In the genomic region with DNA sequence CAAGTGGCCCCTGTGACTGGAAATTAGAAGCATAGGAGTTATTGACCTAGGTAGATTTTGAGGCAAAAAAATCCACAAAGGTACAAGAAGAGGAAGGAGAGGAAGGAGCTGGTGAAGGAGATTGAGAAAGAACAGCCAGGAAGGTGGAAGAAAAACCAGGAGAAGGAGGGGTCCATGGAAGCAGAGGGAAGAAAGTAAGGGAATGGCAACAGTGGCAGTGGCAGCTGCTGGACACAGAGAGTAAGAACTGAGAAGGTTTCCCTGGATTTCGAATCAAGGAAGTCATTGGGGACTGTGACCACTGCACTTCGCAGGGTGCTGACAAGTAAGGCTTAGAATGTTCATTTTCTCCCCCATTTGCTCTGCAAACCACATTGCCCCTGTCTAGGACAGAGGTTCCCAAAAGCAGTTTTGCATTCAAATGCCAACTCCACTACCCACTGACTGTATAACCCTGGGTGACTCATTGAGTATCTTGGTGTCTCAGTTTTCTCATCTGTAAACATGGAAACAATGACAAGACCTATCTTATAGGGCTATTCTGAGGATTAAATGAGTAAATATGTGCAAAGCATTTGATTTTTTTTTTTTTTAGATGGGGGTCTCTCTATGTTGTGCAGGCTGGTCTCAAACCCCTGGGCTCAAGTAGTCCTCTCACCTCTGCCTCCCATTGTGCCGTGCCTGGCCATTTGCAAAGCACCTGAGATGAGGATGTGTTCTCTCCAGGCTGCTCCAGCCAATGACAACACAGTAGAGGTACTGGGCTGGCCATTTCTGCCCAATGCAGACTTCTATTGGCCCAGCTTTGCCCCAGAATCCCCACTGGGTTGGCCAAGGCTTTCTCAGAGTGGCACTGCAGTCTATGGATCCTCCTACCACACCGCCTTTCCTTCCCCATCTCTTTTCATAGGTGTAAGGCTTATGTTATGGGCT, we compare ENCODE assay signal across 13 cellular contexts. TPM values are rescaled to one million over a fixed set of nuclear protein-coding genes. Genes with fewer than 3 reads are reported as not detected.
DNase-seq lines count a peak whose midpoint lies in the region; ATAC-seq and TF ChIP-seq lines count a peak whose summit lies in the region.
"Had no signal": no experiment of that assay in that cellular context is flagged by ENCODE, and none has a peak within 500 bp of the region (broad histone marks: within the 10 kb centered on the region; RNA-seq: fewer than 3 reads in every experiment).

No MANE protein-coding gene starts in this region.

- H3K9me3 Mint-ChIP-seq in activated naive CD8-positive, alpha-beta T cell (ENCODE audit: low read depth): no peaks in the 10 kb centered on the region
- H3K9me3 Mint-ChIP-seq: T-cell had no signal

- no peak for TF ChIP-seq POLR2A in thyroid gland (IDR thresholded peaks at IDR 0.05)

- peaks cover 76% of the 10 kb centered on the region for H3K4me1 ChIP-seq in ACC112 (ENCODE audit: control insufficient read depth, insufficient read depth, low read length, unreplicated experiment)
- peaks cover 42% of the 10 kb centered on the region for H3K4me1 ChIP-seq in hepatocyte (ENCODE audit: insufficient read depth)
- H3K4me1 ChIP-seq in thyroid gland: peaks cover 40 to 77% of the 10 kb centered on the region in 2 donors

- H3K4me3 ChIP-seq in ACC112 (ENCODE audit: low read depth, low read length): peak overlapping the region; percentile 66
- no peak overlapping the region for H3K4me3 ChIP-seq in hepatocyte
- no peak overlapping the region for H3K4me3 ChIP-seq in thyroid gland (replicated peaks in 1 of 3)

- H3K4me1 Mint-ChIP-seq in activated naive CD8-positive, alpha-beta T cell (ENCODE audit: low read depth): peaks cover 37% of the 10 kb centered on the region

- H3K9me2 ChIP-seq in hepatocyte (replicated peaks; ENCODE audit: insufficient read depth): no peaks in the 10 kb centered on the region

- TF ChIP-seq CTCF in hepatocyte (IDR thresholded peaks at IDR 0.05; ENCODE audit: poor library complexity): no peak
- no peak for TF ChIP-seq CTCF in thyroid gland (IDR thresholded peaks at IDR 0.05)

- peak; percentile 67 for DNase-seq in H4 (ENCODE audit: low spot score)
- no peak for DNase-seq in hepatocyte (ENCODE audit: low spot score)
- no peak for DNase-seq in NCI-H510A treated with DMSO at 0.1 percent for 48 hours (lab: John Stamatoyannopoulos, UW)
- no peak for DNase-seq in thyroid gland
- DNase-seq: activated naive CD4-positive, alpha-beta T cell treated with anti-CD3 and anti-CD28 coated beads, Interleukin-2, amount 50 U/mL, for 16 hours; COR-L47; stimulated activated CD4-positive, alpha-beta T cell treated with anti-CD3 and anti-CD28 coated beads, Interleukin-12 subunit alpha, Interleukin-12 subunit beta, amount 100 ng/mL, for 4 hours; T-cell had no signal

- no peak overlapping the region for H2AFZ ChIP-seq in ACC112 (ENCODE audit: low read length, unreplicated experiment)
- no peak overlapping the region for H2AFZ ChIP-seq in hepatocyte

- peak overlapping the region; percentile 94 for H3K27ac ChIP-seq in ACC112 (ENCODE audit: low read depth, low read length)
- peak overlapping the region; percentile 45 for H3K27ac ChIP-seq in hepatocyte
- H3K27ac ChIP-seq in thyroid gland: no peak overlapping the region

- H3K27me3 Mint-ChIP-seq in activated naive CD8-positive, alpha-beta T cell: no peaks in the 10 kb centered on the region

- no peaks in the 10 kb centered on the region for H3K27me3 ChIP-seq in ACC112 (ENCODE audit: insufficient read depth, low read length)
- no peaks in the 10 kb centered on the region for H3K27me3 ChIP-seq in hepatocyte
- H3K27me3 ChIP-seq in thyroid gland: no peaks in the 10 kb centered on the region

- intact Hi-C loops in thyroid gland (cut with DNase I): no loop called here

- H3K79me2 ChIP-seq in ACC112 (ENCODE audit: control insufficient read depth, insufficient read depth, low read length, unreplicated experiment) (peaks cover 22% of the 10 kb centered on the region), hepatocyte (no peaks in the 10 kb centered on the region)

- no peak overlapping the region for H3K4me2 ChIP-seq in hepatocyte

- H3K36me3 ChIP-seq in ACC112 (ENCODE audit: insufficient read depth, low read length): no peaks in the 10 kb centered on the region
- no peaks in the 10 kb centered on the region for H3K36me3 ChIP-seq in hepatocyte (replicated peaks; ENCODE audit: insufficient read depth, low read depth)
- H3K36me3 ChIP-seq in thyroid gland: no peaks in the 10 kb centered on the region

- ATAC-seq in HG03521 (IDR thresholded peaks at IDR 0.05; ENCODE audit: unreplicated experiment) (no peak), GM21529 (IDR thresholded peaks at IDR 0.05; ENCODE audit: unreplicated experiment) (no peak)

- 91% methylated on average over 4 of the region's 4 CpGs for WGBS in hepatocyte (ENCODE audit: low lambda C conversion rate, missing lambda C conversion rate)
- WGBS in thyroid gland, 2 donors: 92 to 93% methylated on average over 4 of the region's 4 CpGs

- peak overlapping the region; percentile 31 for H3K4me3 Mint-ChIP-seq in activated naive CD8-positive, alpha-beta T cell
- H3K4me3 Mint-ChIP-seq: T-cell had no signal

- H3K36me3 Mint-ChIP-seq in activated naive CD8-positive, alpha-beta T cell: no peaks in the 10 kb centered on the region
- H3K36me3 Mint-ChIP-seq: T-cell had no signal

- H3K9me3 ChIP-seq in hepatocyte (ENCODE audit: low read depth): no peaks in the 10 kb centered on the region
- H3K9me3 ChIP-seq in thyroid gland: no peaks in the 10 kb centered on the region

- no peaks in the 10 kb centered on the region for H4K20me1 ChIP-seq in hepatocyte (ENCODE audit: insufficient read depth, poor library complexity, severe bottlenecking)

- H3K27ac Mint-ChIP-seq in activated naive CD8-positive, alpha-beta T cell: peak overlapping the region; percentile 84

RNA-seq across cellular contexts. Expression of gene CAPN2, which starts 9.3 kb away (rescaled TPM):
- total RNA-seq in H4 (2014; rRNA removed; shearing (Covaris generic)): 43.4 and 47.9 TPM in 2 replicates
- total RNA-seq in hepatocyte (123 and 147 TPM in 2 replicates), thyroid gland (100 to 1,000 TPM; 134 to 155 (median 148) TPM)
- 161 and 162 TPM in 2 replicates for polyA plus RNA-seq in hepatocyte

RNA-seq across cellular contexts. Expression of gene CAPN8, which starts 37.5 kb away (rescaled TPM):
- total RNA-seq in H4 (2014; rRNA removed; shearing (Covaris generic)): not detected in 2 replicates
- total RNA-seq in hepatocyte (10.8 and 16.4 TPM in 2 replicates), thyroid gland (under 1 TPM in 3 of 4 donors, not detected in 1; 0.20 to 0.79 (median 0.40) TPM)
- 18.0 and 28.6 TPM in 2 replicates for polyA plus RNA-seq in hepatocyte
- total RNA-seq: temporal lobe had no signal

Comparison
In these comparisons a context has a peak if more than half of its experiments do, and no peak if none do; other contexts are left out.
1. H3K27ac ChIP-seq: peak in ACC112 (single experiment) and hepatocyte (single experiment); none in thyroid gland (0 of 3).